14 cellular contexts compared by ENCODE assay signal in genomic region chr2:173874003-173874898, GRCh38.
DNase-seq lines count a peak whose midpoint lies in the region; ATAC-seq, FAIRE-seq and TF ChIP-seq lines count a peak whose summit lies in the region.
"Had no signal": no experiment of that assay in that cellular context is flagged by ENCODE, and none has a peak within 500 bp of the region (broad histone marks: within the 10 kb centered on the region; RNA-seq: fewer than 3 reads in every experiment).

No MANE protein-coding gene starts in this region.

- TF ChIP-seq CTCF in GM12873 (IDR thresholded peaks at IDR 0.05; ENCODE audit: insufficient read depth, low read depth, low read length, missing control alignments) = peak; percentile 38
- peak; percentile 36 for TF ChIP-seq CTCF in SU-DHL-6 (IDR thresholded peaks at IDR 0.05; ENCODE audit: insufficient read depth, low read length, poor library complexity, severe bottlenecking)
- no peak for TF ChIP-seq CTCF in stomach (IDR thresholded peaks at IDR 0.05)

- no peak for FAIRE-seq in small intestine (lab: Jason Lieb, UNC)

- no peak for TF ChIP-seq POLR2A in stomach (IDR thresholded peaks at IDR 0.05)

- peak overlapping the region; percentile 37 for H3K9ac ChIP-seq in SU-DHL-6 (ENCODE audit: low read length)

- H2AFZ ChIP-seq in SU-DHL-6 (ENCODE audit: low read depth, low read length, severe bottlenecking) = peak overlapping the region; percentile 7

- TF ChIP-seq EP300 in stomach (IDR thresholded peaks at IDR 0.05) = no peak

- WGBS in stomach, 5 donors = 78 to 88% (median 81%) methylated on average over 13 of the region's 13 CpGs
- WGBS in small intestine, 3 donors = 77 to 83% (median 79%) methylated on average over 13 of the region's 13 CpGs

- DNase-seq in NCI-H748 (lab: John Stamatoyannopoulos, UW; ENCODE audit: unreplicated experiment) = no peak
- DNase-seq in stomach = no peak
- no peak for DNase-seq in small intestine
- DNase-seq: effector memory CD4-positive, alpha-beta T cell; heart right ventricle; mesendoderm; NCI-H2081; stimulated activated CD4-positive, alpha-beta T cell treated with anti-CD3 and anti-CD28 coated beads, Interleukin-4, amount 100 ng/mL, for 24 hours had no signal

- H3F3A ChIP-seq in SU-DHL-6 (ENCODE audit: insufficient read depth) = peaks cover 11% of the 10 kb centered on the region

- peak overlapping the region; percentile 79 for H3K4me2 ChIP-seq in SU-DHL-6 (ENCODE audit: low read depth, low read length, poor library complexity, severe bottlenecking)

- H3K4me3 ChIP-seq in SU-DHL-6 (ENCODE audit: insufficient read depth, low read length, poor library complexity, severe bottlenecking) (peak overlapping the region; percentile 38), stomach (no peak overlapping the region), small intestine (ENCODE audit: low read depth in 1 of 2, low read length in 2 of 2) (no peak overlapping the region)
- H3K4me3 ChIP-seq: heart right ventricle, Peyer's patch had no signal

- no peaks in the 10 kb centered on the region for H3K9me3 ChIP-seq in SU-DHL-6 (ENCODE audit: insufficient read depth, low read length)
- H3K9me3 ChIP-seq in stomach = no peaks in the 10 kb centered on the region
- no peaks in the 10 kb centered on the region for H3K9me3 ChIP-seq in small intestine (ENCODE audit: control insufficient read depth, low read depth)
- H3K9me3 ChIP-seq: heart right ventricle, Peyer's patch had no signal

- H3K36me3 ChIP-seq in SU-DHL-6 (ENCODE audit: low read length) (no peaks in the 10 kb centered on the region), stomach (no peaks in the 10 kb centered on the region), small intestine (ENCODE audit: control insufficient read depth in 2 of 2, insufficient read depth in 2 of 2, low read length in 2 of 2) (no peaks in the 10 kb centered on the region)
- H3K36me3 ChIP-seq: heart right ventricle, Peyer's patch had no signal

- peak; percentile 34 for ATAC-seq in GM19455 (IDR thresholded peaks at IDR 0.05; ENCODE audit: unreplicated experiment)
- peak; percentile 15 for ATAC-seq in HG02852 (IDR thresholded peaks at IDR 0.05; ENCODE audit: unreplicated experiment)
- no peak for ATAC-seq in SK-N-SH treated with all-trans-retinoic acid at 6 μM for 48 hours

- H3K27me3 ChIP-seq in SU-DHL-6 (ENCODE audit: low read length) = no peaks in the 10 kb centered on the region
- no peaks in the 10 kb centered on the region for H3K27me3 ChIP-seq in stomach
- H3K27me3 ChIP-seq in small intestine (ENCODE audit: control insufficient read depth in 2 of 2, insufficient read depth in 2 of 2, low read length in 2 of 2) = no peaks in the 10 kb centered on the region
- H3K27me3 ChIP-seq: Peyer's patch had no signal

- no peaks in the 10 kb centered on the region for H3K9me2 ChIP-seq in SU-DHL-6 (replicated peaks; ENCODE audit: insufficient read depth, low read length)

- no peaks in the 10 kb centered on the region for H3K79me2 ChIP-seq in SU-DHL-6 (ENCODE audit: insufficient read depth, low read length)

- H3K27ac ChIP-seq in SU-DHL-6 (ENCODE audit: low read depth, low read length) (peak overlapping the region; percentile 89), stomach (no peak overlapping the region), small intestine (ENCODE audit: low read depth in 1 of 2, low read length in 1 of 2) (no peak overlapping the region)
- H3K27ac ChIP-seq: Peyer's patch had no signal

- H3K4me1 ChIP-seq in stomach = no peaks in the 10 kb centered on the region
- H3K4me1 ChIP-seq in small intestine (ENCODE audit: control insufficient read depth in 2 of 2, insufficient read depth in 1 of 2, low read depth in 1 of 2, low read length in 1 of 2) = no peaks in the 10 kb centered on the region

- no peaks in the 10 kb centered on the region for H4K20me1 ChIP-seq in SU-DHL-6 (ENCODE audit: low read depth, low read length)

- intact Hi-C loops in stomach (cut with DNase I; ENCODE audit: low total_unique reads) = no loop called here

TF ChIP-seq in SK-N-SH treated with all-trans-retinoic acid at 6 μM for 48 hours, 23 proteins besides CTCF, POLR2A, EP300 and RAD21:
- TF ChIP-seq OSR1 (CRISPR knock-in tag; IDR thresholded peaks at IDR 0.05) (no peak), ZFP3 (CRISPR knock-in tag; IDR thresholded peaks at IDR 0.05) (no peak), TOX (CRISPR knock-in tag; IDR thresholded peaks at IDR 0.05; ENCODE audit: borderline replicate concordance) (no peak), TCF4 (CRISPR knock-in tag; IDR thresholded peaks at IDR 0.05; ENCODE audit: borderline replicate concordance) (no peak), PATZ1 (CRISPR knock-in tag; IDR thresholded peaks at IDR 0.05; ENCODE audit: borderline replicate concordance) (no peak), ESRRG (CRISPR knock-in tag; IDR thresholded peaks at IDR 0.05) (no peak), ZFP30 (CRISPR knock-in tag; IDR thresholded peaks at IDR 0.05) (no peak), ISL1 (CRISPR knock-in tag; IDR thresholded peaks at IDR 0.05) (no peak)
TF ChIP-seq in SK-N-SH treated with all-trans-retinoic acid at 6 μM for 48 hours: peak in this region for 0.

Comparison
In these comparisons a context has a peak if more than half of its experiments do, and no peak if none do; other contexts are left out.
1. CTCF ChIP-seq: peak in GM12873 (single experiment) and SU-DHL-6 (single experiment); none in stomach (0 of 7).